ENCODE assay signal across 20 cellular contexts in genomic region chr7:150468241-150468640, GRCh38. TPM values are rescaled to one million over a fixed set of nuclear protein-coding genes. Genes with fewer than 3 reads are reported as not detected.
A peak's percentile ranks its signal among the peaks of the same experiment; 100 is the strongest.
DNase-seq lines count a peak whose midpoint lies in the region; ATAC-seq and TF ChIP-seq lines count a peak whose summit lies in the region.
"Had no signal": no experiment of that assay in that cellular context is flagged by ENCODE, and none has a peak within 500 bp of the region (broad histone marks: within the 10 kb centered on the region; RNA-seq: fewer than 3 reads in every experiment).

No MANE protein-coding gene starts in this region.

- H3K36me3 ChIP-seq in right atrium auricular region (no peaks in the 10 kb centered on the region), upper lobe of right lung (peaks cover 3% of the 10 kb centered on the region), HAP-1 (replicated peaks) (no peaks in the 10 kb centered on the region)

- in situ Hi-C loops in HAP-1 (cut with MboI; ENCODE audit: low sequenced_read_pairs): no loop called here

- H3K4me3 Mint-ChIP-seq in activated naive CD8-positive, alpha-beta T cell treated with anti-CD3 and anti-CD28 coated beads, Interleukin-2, amount 10 ng/mL, durations not matched to agents 7 days and 5 days: peak overlapping the region; percentile 6
- H3K4me3 Mint-ChIP-seq in naive thymus-derived CD8-positive, alpha-beta T cell: peak overlapping the region; percentile 48 to 91 (median 79)
- H3K4me3 Mint-ChIP-seq: GM23338, neural crest cell had no signal

- H3K4me3 ChIP-seq in right atrium auricular region: peak overlapping the region; percentile 18 to 27
- H3K4me3 ChIP-seq in upper lobe of right lung: peak overlapping the region; percentile 41
- H3K4me3 ChIP-seq in HAP-1: no peak overlapping the region
- H3K4me3 ChIP-seq: GM23338, hepatocyte had no signal

- intact Hi-C loops in left ventricle myocardium superior (cut with micrococcal nuclease): no loop called here
- intact Hi-C loops in upper lobe of right lung (cut with DNase I): loop anchor here (10.0 kb wide), 1 partner anchor 47 kb away; the partner anchor contains the start of gene GIMAP7

- H3K4me1 Mint-ChIP-seq in activated naive CD8-positive, alpha-beta T cell treated with anti-CD3 and anti-CD28 coated beads, Interleukin-2, amount 10 ng/mL, durations not matched to agents 7 days and 5 days: peaks cover 48% of the 10 kb centered on the region
- peaks cover 48 to 95% (median 94%) of the 10 kb centered on the region in 4 donors for H3K4me1 Mint-ChIP-seq in naive thymus-derived CD8-positive, alpha-beta T cell
- H3K4me1 Mint-ChIP-seq: GM23338 had no signal

- H3K4me1 ChIP-seq in right atrium auricular region (no peaks in the 10 kb centered on the region), upper lobe of right lung (no peaks in the 10 kb centered on the region), HAP-1 (no peaks in the 10 kb centered on the region)

- H3K9me3 ChIP-seq in right atrium auricular region (peaks cover 0 to 1% of the 10 kb centered on the region in 2 donors), upper lobe of right lung (no peaks in the 10 kb centered on the region), HAP-1 (no peaks in the 10 kb centered on the region)

- DNase-seq in right atrium auricular region (ENCODE audit: low spot score): no peak
- no peak for DNase-seq in left ventricle myocardium superior
- DNase-seq in activated naive CD8-positive, alpha-beta T cell treated with anti-CD3 and anti-CD28 coated beads, Interleukin-2, amount 10 ng/mL, durations not matched to agents 7 days and 5 days: no peak
- DNase-seq in naive thymus-derived CD8-positive, alpha-beta T cell: no peak
- no peak for DNase-seq in upper lobe of right lung
- no peak for DNase-seq in HT-29 (ENCODE audit: low spot score)
- DNase-seq in HAP-1 (ENCODE audit: low spot score in 2 of 2): no peak
- DNase-seq: activated CD4-positive, alpha-beta T cell treated with anti-CD3 and anti-CD28 coated beads, Interleukin-2, amount 50 U/mL, for 1 hour; AML-193; aorta; effector memory CD4-positive, alpha-beta T cell; IMR-90; islet precursor cell; NCI-H187; NCI-H345; NK-92 treated with Interleukin-12 subunit alpha and Interleukin-12 subunit beta, amount 100 ng/mL, for 24 hours had no signal

- H3K27ac Mint-ChIP-seq in activated naive CD8-positive, alpha-beta T cell treated with anti-CD3 and anti-CD28 coated beads, Interleukin-2, amount 10 ng/mL, durations not matched to agents 7 days and 5 days: no peak overlapping the region
- peak overlapping the region; percentile 48 to 95 (median 84) for H3K27ac Mint-ChIP-seq in naive thymus-derived CD8-positive, alpha-beta T cell
- H3K27ac Mint-ChIP-seq: GM23338 had no signal

- H3K9me3 Mint-ChIP-seq in activated naive CD8-positive, alpha-beta T cell treated with anti-CD3 and anti-CD28 coated beads, Interleukin-2, amount 10 ng/mL, durations not matched to agents 7 days and 5 days: peaks cover 3% of the 10 kb centered on the region
- peaks cover 0 to 6% (median 4%) of the 10 kb centered on the region in 9 donors for H3K9me3 Mint-ChIP-seq in naive thymus-derived CD8-positive, alpha-beta T cell
- H3K9me3 Mint-ChIP-seq: GM23338 had no signal

- TF ChIP-seq CTCF in right atrium auricular region (IDR thresholded peaks at IDR 0.05): no peak
- TF ChIP-seq CTCF in upper lobe of right lung (IDR thresholded peaks at IDR 0.05): no peak

- no peak for ATAC-seq in left ventricle myocardium superior
- no peak for ATAC-seq in activated naive CD8-positive, alpha-beta T cell treated with anti-CD3 and anti-CD28 coated beads, Interleukin-2, amount 10 ng/mL, durations not matched to agents 7 days and 5 days (ENCODE audit: low read depth)
- ATAC-seq in naive thymus-derived CD8-positive, alpha-beta T cell: peak; percentile 78 to 88
- no peak for ATAC-seq in upper lobe of right lung
- ATAC-seq: GM23338, SK-N-SH treated with all-trans-retinoic acid at 6 μM for 48 hours had no signal

- POLR2A ChIA-PET in activated naive CD8-positive, alpha-beta T cell treated with anti-CD3 and anti-CD28 coated beads, Interleukin-2, amount 10 ng/mL, durations not matched to agents 7 days and 5 days (lab: Charles Lee): no interaction called here
- POLR2A ChIA-PET in naive thymus-derived CD8-positive, alpha-beta T cell (lab: Charles Lee): interaction anchor here (0.8 to 13.2 kb wide), 5 partner anchors 10 to 49 kb away, joined by 3 to 198 read pairs (median 6); partner anchors contain the start of genes GIMAP7 and GIMAP8

- H3K36me3 Mint-ChIP-seq in activated naive CD8-positive, alpha-beta T cell treated with anti-CD3 and anti-CD28 coated beads, Interleukin-2, amount 10 ng/mL, durations not matched to agents 7 days and 5 days: peaks cover 66% of the 10 kb centered on the region
- peaks cover 22 to 81% (median 53%) of the 10 kb centered on the region in 3 donors for H3K36me3 Mint-ChIP-seq in naive thymus-derived CD8-positive, alpha-beta T cell

- H3K27ac ChIP-seq in right atrium auricular region (peak overlapping the region; percentile 1 to 42), upper lobe of right lung (peak overlapping the region; percentile 34)
- H3K27ac ChIP-seq: hepatocyte had no signal

- H3K27me3 Mint-ChIP-seq in activated naive CD8-positive, alpha-beta T cell treated with anti-CD3 and anti-CD28 coated beads, Interleukin-2, amount 10 ng/mL, durations not matched to agents 7 days and 5 days: no peaks in the 10 kb centered on the region
- H3K27me3 Mint-ChIP-seq in naive thymus-derived CD8-positive, alpha-beta T cell: no peaks in the 10 kb centered on the region

- H3K27me3 ChIP-seq in right atrium auricular region: no peaks in the 10 kb centered on the region
- H3K27me3 ChIP-seq in upper lobe of right lung: no peaks in the 10 kb centered on the region
- no peaks in the 10 kb centered on the region for H3K27me3 ChIP-seq in HAP-1 (ENCODE audit: low read depth)

RNA-seq across cellular contexts. Expression of gene GIMAP8, which starts 17.8 kb away (rescaled TPM):
- total RNA-seq in right atrium auricular region: 1 to 10 TPM; 6.6 to 9.6 TPM
- 16.2 TPM for total RNA-seq in left ventricle myocardium superior
- total RNA-seq in activated naive CD8-positive, alpha-beta T cell treated with anti-CD3 and anti-CD28 coated beads, Interleukin-2, amount 10 ng/mL, durations not matched to agents 7 days and 5 days: 10 to 100 TPM; 29.2 to 31.0 TPM
- 10 to 100 TPM; 66.8 to 68.0 TPM for total RNA-seq in naive thymus-derived CD8-positive, alpha-beta T cell
- 10 to 100 TPM; 18.9 to 38.9 (median 25.9) TPM for polyA plus RNA-seq in naive thymus-derived CD8-positive, alpha-beta T cell
- total RNA-seq in upper lobe of right lung: 42.3 TPM
- total RNA-seq in HT-29 (2014; rRNA removed; shearing (Covaris generic)): not detected in 2 replicates
- total RNA-seq: GM23338, IMR-90, neural crest cell had no signal
- polyA plus RNA-seq: hepatocyte, IMR-90 had no signal

RNA-seq across cellular contexts. Expression of gene GIMAP7, which starts 46.4 kb away (rescaled TPM):
- 10 to 100 TPM; 12.7 to 12.9 TPM for total RNA-seq in right atrium auricular region
- total RNA-seq in left ventricle myocardium superior: 24.1 TPM
- 100 to 1,000 TPM; 203 to 212 TPM for total RNA-seq in activated naive CD8-positive, alpha-beta T cell treated with anti-CD3 and anti-CD28 coated beads, Interleukin-2, amount 10 ng/mL, durations not matched to agents 7 days and 5 days
- 100 to 1,000 TPM; 367 to 369 TPM for total RNA-seq in naive thymus-derived CD8-positive, alpha-beta T cell
- 100 to 1,000 TPM; 451 to 821 (median 658) TPM for polyA plus RNA-seq in naive thymus-derived CD8-positive, alpha-beta T cell
- total RNA-seq in upper lobe of right lung: 47.0 TPM
- not detected in 2 replicates for total RNA-seq in HT-29 (2014; rRNA removed; shearing (Covaris generic))
- total RNA-seq: GM23338, IMR-90, neural crest cell had no signal
- polyA plus RNA-seq: GM23338, IMR-90 had no signal

Comparison
In these comparisons a context has a peak if more than half of its experiments do, and no peak if none do; other contexts are left out.
1. ATAC-seq: peak in naive thymus-derived CD8-positive, alpha-beta T cell (2 of 2); none in left ventricle myocardium superior (single experiment), activated naive CD8-positive, alpha-beta T cell treated with anti-CD3 and anti-CD28 coated beads, Interleukin-2, amount 10 ng/mL, durations not matched to agents 7 days and 5 days (single experiment) and upper lobe of right lung (single experiment).
2. RNA of gene GIMAP7, which starts 46.4 kb away (total RNA-seq): 367 to 369 TPM in naive thymus-derived CD8-positive, alpha-beta T cell, 203 to 212 TPM in activated naive CD8-positive, alpha-beta T cell treated with anti-CD3 and anti-CD28 coated beads, Interleukin-2, amount 10 ng/mL, durations not matched to agents 7 days and 5 days, 47.0 TPM in upper lobe of right lung (single experiment), 24.1 TPM in left ventricle myocardium superior (single experiment) and 12.7 to 12.9 TPM in right atrium auricular region; not detected in HT-29; every median in the first group is over 10 times any median in the second.